Comparison of ENCODE assay signal across 17 cellular contexts in genomic region chr6:144320746-144321145, GRCh38. TPM values are rescaled to one million over a fixed set of nuclear protein-coding genes. Genes with fewer than 3 reads are reported as not detected.
DNase-seq lines count a peak whose midpoint lies in the region; TF ChIP-seq lines count a peak whose summit lies in the region.
"Had no signal": no experiment of that assay in that cellular context is flagged by ENCODE, and none has a peak within 500 bp of the region (broad histone marks: within the 10 kb centered on the region; RNA-seq: fewer than 3 reads in every experiment).

No MANE protein-coding gene starts in this region.

- H3K4me3 Mint-ChIP-seq in immature natural killer cell: peak overlapping the region in 1 of 5 donors; percentile 30
- H3K4me3 Mint-ChIP-seq in endodermal cell: no peak overlapping the region
- H3K4me3 Mint-ChIP-seq: activated naive CD4-positive, alpha-beta T cell treated with anti-CD3 and anti-CD28 coated beads for 36 hours had no signal

- TF ChIP-seq CTCF in dorsolateral prefrontal cortex (IDR thresholded peaks at IDR 0.05 in 54 of 56, conservative IDR thresholded peaks at IDR 0.05 in 2 of 56; ENCODE audit: low read depth in 1 of 56, partially characterized antibody in 56 of 56) (no peak), endodermal cell (conservative IDR thresholded peaks at IDR 0.05) (no peak)

- H3K9me3 ChIP-seq in skeletal muscle satellite cell (replicated peaks; ENCODE audit: low read length): no peaks in the 10 kb centered on the region
- H3K9me3 ChIP-seq in endodermal cell (ENCODE audit: control insufficient read depth, low read length): peaks cover 6% of the 10 kb centered on the region
- H3K9me3 ChIP-seq: BLaER1 treated with 17β-estradiol and CSF1 and Interleukin-3, amounts not matched to agents 10 nM and 100 nM had no signal

- H3K27me3 ChIP-seq in skeletal muscle satellite cell (ENCODE audit: control insufficient read depth, insufficient read depth, low read length): no peaks in the 10 kb centered on the region
- H3K27me3 ChIP-seq in dorsolateral prefrontal cortex: no peaks in the 10 kb centered on the region
- no peaks in the 10 kb centered on the region for H3K27me3 ChIP-seq in endodermal cell (ENCODE audit: control insufficient read depth, insufficient read depth, low read length, poor library complexity, severe bottlenecking)
- H3K27me3 ChIP-seq: BLaER1 treated with 17β-estradiol and CSF1 and Interleukin-3, amounts not matched to agents 10 nM and 100 nM had no signal

- peaks cover 48 to 69% of the 10 kb centered on the region in 2 donors for H3K4me1 Mint-ChIP-seq in immature natural killer cell
- H3K4me1 Mint-ChIP-seq in endodermal cell: peaks cover 20% of the 10 kb centered on the region

- H3K9ac ChIP-seq in skeletal muscle satellite cell (ENCODE audit: low read depth, low read length): no peak overlapping the region
- H3K9ac ChIP-seq in endodermal cell (ENCODE audit: extremely low read depth, low read length, poor library complexity, severe bottlenecking): no peak overlapping the region
- H3K9ac ChIP-seq: BLaER1 treated with 17β-estradiol and CSF1 and Interleukin-3, amounts not matched to agents 10 nM and 100 nM; parathyroid adenoma had no signal

- H3K36me3 Mint-ChIP-seq in immature natural killer cell: no peaks in the 10 kb centered on the region
- H3K36me3 Mint-ChIP-seq in endodermal cell (ENCODE audit: low read depth): peaks cover 3% of the 10 kb centered on the region

- 53 to 64% methylated on average over 2 to 5 of the region's 5 CpGs for WGBS in endodermal cell (ENCODE audit: insufficient coverage in 1 of 2, insufficient read length in 1 of 2), 2 experiments

- intact Hi-C loops in dorsolateral prefrontal cortex (cut with DNase I): no loop called here

- H3K4me3 ChIP-seq in skeletal muscle satellite cell (ENCODE audit: low read length) (no peak overlapping the region), dorsolateral prefrontal cortex (peak overlapping the region in 1 of 59 donors; percentile 18), endodermal cell (ENCODE audit: low read length) (no peak overlapping the region)
- H3K4me3 ChIP-seq: BLaER1 treated with 17β-estradiol and CSF1 and Interleukin-3, amounts not matched to agents 10 nM and 100 nM had no signal

- H3K4me2 ChIP-seq in skeletal muscle satellite cell (ENCODE audit: low read length): peak overlapping the region; percentile 19
- H3K4me2 ChIP-seq: BLaER1 treated with 17β-estradiol and CSF1 and Interleukin-3, amounts not matched to agents 10 nM and 100 nM had no signal

- no peaks in the 10 kb centered on the region for H3K9me3 Mint-ChIP-seq in immature natural killer cell
- H3K9me3 Mint-ChIP-seq in endodermal cell: peaks cover 4% of the 10 kb centered on the region
- H3K9me3 Mint-ChIP-seq: activated naive CD4-positive, alpha-beta T cell treated with anti-CD3 and anti-CD28 coated beads for 36 hours had no signal

- H3K27ac Mint-ChIP-seq in immature natural killer cell (peak overlapping the region in 4 of 6 donors; percentile 17 to 65 (median 54)), endodermal cell (no peak overlapping the region)
- H3K27ac Mint-ChIP-seq: activated naive CD4-positive, alpha-beta T cell treated with anti-CD3 and anti-CD28 coated beads for 36 hours had no signal

- peak; percentile 18 for DNase-seq in NCI-H345 (lab: John Stamatoyannopoulos, UW)
- DNase-seq in NCI-H345 treated with DMSO at 0.1 percent for 48 hours (lab: John Stamatoyannopoulos, UW; ENCODE audit: unreplicated experiment): no peak
- DNase-seq in NCI-H524 treated with DMSO at 0.1 percent for 48 hours (lab: John Stamatoyannopoulos, UW): peak; percentile 34
- no peak for DNase-seq in immature natural killer cell
- DNase-seq in dorsolateral prefrontal cortex: no peak
- no peak for DNase-seq in NCI-H446 (lab: John Stamatoyannopoulos, UW)
- no peak for DNase-seq in endodermal cell
- DNase-seq: activated CD4-positive, alpha-beta T cell treated with anti-CD3 and anti-CD28 coated beads, Interleukin-2, amount 50 U/mL, for 1 hour; activated naive CD4-positive, alpha-beta T cell treated with anti-CD3 and anti-CD28 coated beads for 36 hours; caudate nucleus; DMS 273 treated with DMSO at 0.1 percent for 48 hours; GF-D8; NCI-H1436; NCI-H226 had no signal

- no peaks in the 10 kb centered on the region for H3K27me3 Mint-ChIP-seq in immature natural killer cell (ENCODE audit: low read depth in 3 of 3)
- peaks cover 32% of the 10 kb centered on the region for H3K27me3 Mint-ChIP-seq in endodermal cell (ENCODE audit: insufficient read depth)

- H3K27ac ChIP-seq in dorsolateral prefrontal cortex (no peak overlapping the region), endodermal cell (ENCODE audit: low read depth, low read length) (no peak overlapping the region)
- H3K27ac ChIP-seq: BLaER1 treated with 17β-estradiol and CSF1 and Interleukin-3, amounts not matched to agents 10 nM and 100 nM; parathyroid adenoma had no signal

- H3K4me1 ChIP-seq in skeletal muscle satellite cell (ENCODE audit: control insufficient read depth, insufficient read depth, low read length) (peaks cover 14% of the 10 kb centered on the region), endodermal cell (ENCODE audit: control insufficient read depth, insufficient read depth, low read length) (no peaks in the 10 kb centered on the region)
- H3K4me1 ChIP-seq: BLaER1 treated with 17β-estradiol and CSF1 and Interleukin-3, amounts not matched to agents 10 nM and 100 nM had no signal

- H3K36me3 ChIP-seq in skeletal muscle satellite cell (ENCODE audit: insufficient read depth, low read length) (no peaks in the 10 kb centered on the region), endodermal cell (ENCODE audit: control insufficient read depth, insufficient read depth, low read length) (no peaks in the 10 kb centered on the region)
- H3K36me3 ChIP-seq: BLaER1 treated with 17β-estradiol and CSF1 and Interleukin-3, amounts not matched to agents 10 nM and 100 nM had no signal

RNA-seq across cellular contexts. Expression of gene UTRN, which starts 35.6 kb away (rescaled TPM):
- 100 to 1,000 TPM in 1 of 3 donors, 10 to 100 TPM in 2; 40.5 to 261 (median 67.6) TPM for polyA plus RNA-seq in immature natural killer cell
- 58.1 and 66.6 TPM in 2 replicates for total RNA-seq in skeletal muscle satellite cell (2012; rRNA removed)
- total RNA-seq in dorsolateral prefrontal cortex: 100 to 1,000 TPM in 3 of 120 experiments, 10 to 100 TPM in 117; 44.5 to 111 (median 70.5) TPM
- total RNA-seq in endodermal cell: 10 to 100 TPM; 67.7 to 79.7 TPM
- 40.1 TPM for polyA plus RNA-seq in endodermal cell (2013, experiment 1 of 2)
- polyA plus RNA-seq in endodermal cell (2013, experiment 2 of 2): 44.5 TPM

Comparison
In these comparisons a context has a peak if more than half of its experiments do, and no peak if none do; other contexts are left out.
1. DNase-seq: peak in NCI-H345 (single experiment) and NCI-H524 treated with DMSO at 0.1 percent for 48 hours (single experiment); none in NCI-H345 treated with DMSO at 0.1 percent for 48 hours (single experiment), immature natural killer cell (0 of 3), dorsolateral prefrontal cortex (0 of 10), NCI-H446 (0 of 2) and endodermal cell (single experiment).